ENCODE assay signal across 29 cellular contexts in the genomic region with DNA sequence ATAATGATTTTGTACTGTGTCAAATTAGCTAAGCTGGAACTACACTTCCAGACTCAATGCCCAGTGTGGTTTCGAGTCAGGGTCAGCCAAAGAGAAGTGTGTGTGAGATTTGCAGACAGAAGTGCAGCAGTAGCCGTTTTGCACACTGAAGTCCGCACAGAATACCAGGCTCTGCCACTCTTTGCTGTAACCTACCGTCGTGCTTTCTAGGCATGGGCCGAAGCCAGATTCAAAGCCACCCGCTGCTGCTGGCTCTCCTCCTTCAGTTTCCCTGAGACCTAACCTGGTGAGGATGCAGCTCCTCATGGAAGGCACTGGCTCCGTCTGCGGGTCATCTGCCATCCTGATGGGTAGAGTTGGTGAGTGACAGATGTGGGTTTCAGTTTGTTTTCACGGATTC. TPM values are rescaled to one million over a fixed set of nuclear protein-coding genes. Genes with fewer than 3 reads are reported as not detected.
"Had no signal": no experiment of that assay in that cellular context is flagged by ENCODE, and none has a peak within 500 bp of the region (broad histone marks: within the 10 kb centered on the region; RNA-seq: fewer than 3 reads in every experiment).

No MANE protein-coding gene starts in this region.

- H3K4me1 ChIP-seq: ascending aorta, body of pancreas had no signal

- H3K9me3 Mint-ChIP-seq: activated naive CD8-positive, alpha-beta T cell treated with anti-CD3 and anti-CD28 coated beads, Interleukin-2, amount 50 U/mL, for 24 hours; activated T-cell treated with anti-CD3 and anti-CD28 coated beads, Interleukin-2, amount 50 U/mL, for 4 hours had no signal

- H3K4me3 ChIP-seq: ascending aorta, body of pancreas, K562 had no signal

- H3K36me3 ChIP-seq: ascending aorta had no signal

- H3K4me1 Mint-ChIP-seq: activated CD4-positive, alpha-beta T cell treated with anti-CD3 and anti-CD28 coated beads, Interleukin-2, amount 10 ng/mL, durations not matched to agents 24 days and 14 days; activated naive CD8-positive, alpha-beta T cell treated with anti-CD3 and anti-CD28 coated beads, Interleukin-2, amount 50 U/mL, for 24 hours; central memory CD8-positive, alpha-beta T cell; T-helper 17 cell had no signal

- H3K4me3 Mint-ChIP-seq: activated CD4-positive, alpha-beta T cell treated with anti-CD3 and anti-CD28 coated beads, Interleukin-2, amount 10 ng/mL, durations not matched to agents 24 days and 14 days; activated naive CD8-positive, alpha-beta T cell treated with anti-CD3 and anti-CD28 coated beads, Interleukin-2, amount 50 U/mL, for 24 hours; activated T-cell treated with anti-CD3 and anti-CD28 coated beads, Interleukin-2, amount 50 U/mL, for 4 hours; central memory CD8-positive, alpha-beta T cell; T-helper 17 cell; WTC11 had no signal

- H3K27ac ChIP-seq: ascending aorta, body of pancreas had no signal

- DNase-seq: activated CD4-positive, alpha-beta T cell treated with anti-CD3 and anti-CD28 coated beads, Interleukin-2, amount 10 ng/mL, durations not matched to agents 24 days and 14 days; activated CD4-positive, alpha-beta T cell treated with anti-CD3 and anti-CD28 coated beads, Interleukin-2, amount 50 U/mL, for 48 hours; activated CD4-positive, CD25-positive, alpha-beta regulatory T cell treated with anti-CD3 and anti-CD28 coated beads, Interleukin-2, amount 50 U/mL, for 72 hours; activated effector memory CD4-positive, alpha-beta T cell treated with anti-CD3 and anti-CD28 coated beads, Interleukin-2, amount 50 U/mL, for 16 hours; activated naive CD4-positive, alpha-beta T cell treated with Interleukin-2 at 50 U/mL for 16 hours; activated naive CD8-positive, alpha-beta T cell treated with anti-CD3 and anti-CD28 coated beads, Interleukin-2, amount 50 U/mL, for 24 hours; activated T-cell treated with anti-CD3 and anti-CD28 coated beads, Interleukin-2, amount 50 U/mL, for 4 hours; amniotic stem cell; body of pancreas; Kasumi-1; NCI-H1105 treated with DMSO at 0.1 percent for 48 hours; NCI-H146; NCI-H187 treated with DMSO at 0.1 percent for 48 hours; NCI-H2107; NCI-H2171 treated with DMSO at 0.1 percent for 48 hours; NCI-H226; NCI-H510A; NCI-H526 treated with DMSO at 0.1 percent for 48 hours; NCI-H82; SIG-M5; T-helper 17 cell; T-helper 9 cell had no signal

- H3K27me3 ChIP-seq: ascending aorta had no signal

- H3K36me3 Mint-ChIP-seq: activated naive CD4-positive, alpha-beta T cell treated with anti-CD3 and anti-CD28 coated beads, Interleukin-2, amount 50 U/mL, for 72 hours; WTC11 had no signal

- H3K9me3 ChIP-seq: ascending aorta, body of pancreas had no signal

- H3K27ac Mint-ChIP-seq: activated CD4-positive, alpha-beta T cell treated with anti-CD3 and anti-CD28 coated beads, Interleukin-2, amount 10 ng/mL, durations not matched to agents 24 days and 14 days; activated naive CD4-positive, alpha-beta T cell treated with anti-CD3 and anti-CD28 coated beads, Interleukin-2, amount 50 U/mL, for 72 hours; activated naive CD8-positive, alpha-beta T cell treated with anti-CD3 and anti-CD28 coated beads, Interleukin-2, amount 50 U/mL, for 24 hours; T-helper 17 cell had no signal

- ATAC-seq: activated naive CD4-positive, alpha-beta T cell treated with anti-CD3 and anti-CD28 coated beads, Interleukin-2, amount 50 U/mL, for 72 hours; activated naive CD8-positive, alpha-beta T cell treated with anti-CD3 and anti-CD28 coated beads, Interleukin-2, amount 50 U/mL, for 24 hours; activated T-cell treated with anti-CD3 and anti-CD28 coated beads, Interleukin-2, amount 50 U/mL, for 4 hours; body of pancreas; K562; T-helper 17 cell; WTC11 had no signal

RNA-seq across cellular contexts. Expression of a gene that starts 48.8 kb away (rescaled TPM):
- total RNA-seq: activated naive CD4-positive, alpha-beta T cell treated with anti-CD3 and anti-CD28 coated beads, Interleukin-2, amount 50 U/mL, for 72 hours; ascending aorta; body of pancreas; K562; OCI-LY7; RPMI7951; T-helper 17 cell had no signal

RNA-seq across cellular contexts. Expression of a gene that starts 49.3 kb away (rescaled TPM):
- total RNA-seq: ascending aorta had no signal
